In the genomic region with DNA sequence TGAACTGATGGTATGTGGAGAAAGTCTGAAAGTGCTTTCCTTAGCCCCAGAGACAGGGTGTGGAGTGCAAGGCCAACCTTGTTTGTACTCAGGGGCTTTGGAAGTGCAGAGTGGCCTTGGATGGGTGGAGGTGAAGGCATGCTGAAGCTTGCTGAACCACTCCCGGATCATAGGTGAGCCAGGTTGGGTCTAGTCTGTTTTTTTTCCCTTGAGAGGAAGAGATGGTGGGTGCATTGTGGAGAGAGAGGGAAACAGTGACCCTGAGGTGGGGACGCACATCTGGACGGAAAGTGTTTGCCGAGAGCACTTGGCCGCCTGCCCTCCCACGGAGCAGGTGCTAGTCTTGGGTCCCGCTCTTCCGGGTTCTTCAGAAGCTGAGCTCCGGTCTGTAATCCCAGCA, we compare ENCODE assay signal across 24 cellular contexts. TPM values are rescaled to one million over a fixed set of nuclear protein-coding genes. Genes with fewer than 3 reads are reported as not detected.
DNase-seq lines count a peak whose midpoint lies in the region; TF ChIP-seq lines count a peak whose summit lies in the region.
"Had no signal": no experiment of that assay in that cellular context is flagged by ENCODE, and none has a peak within 500 bp of the region (broad histone marks: within the 10 kb centered on the region; RNA-seq: fewer than 3 reads in every experiment).

No MANE protein-coding gene starts in this region.

- peaks cover 15% of the 10 kb centered on the region for H3K9me3 ChIP-seq in mammary epithelial cell (replicated peaks; ENCODE audit: insufficient read depth, low read length)
- peaks cover 0 to 11% of the 10 kb centered on the region in 2 donors for H3K9me3 ChIP-seq in breast epithelium
- peaks cover 5% of the 10 kb centered on the region for H3K9me3 ChIP-seq in colonic mucosa
- H3K9me3 ChIP-seq in spleen, result peaks cover 0 to 25% (median 21%) of the 10 kb centered on the region in 8 donors
- no peaks in the 10 kb centered on the region for H3K9me3 ChIP-seq in Karpas-422 (ENCODE audit: low read length)

- H2AFZ ChIP-seq in mammary epithelial cell (ENCODE audit: low read depth, low read length), result no peak overlapping the region
- no peak overlapping the region for H2AFZ ChIP-seq in Karpas-422 (ENCODE audit: low read length)

- no peak overlapping the region for H3K4me3 ChIP-seq in mammary epithelial cell (replicated peaks in 1 of 3; ENCODE audit: insufficient read depth in 1 of 3, low read depth in 2 of 3, low read length in 3 of 3)
- no peak overlapping the region for H3K4me3 ChIP-seq in breast epithelium
- H3K4me3 ChIP-seq in colonic mucosa, result no peak overlapping the region
- no peak overlapping the region for H3K4me3 ChIP-seq in spleen
- H3K4me3 ChIP-seq in Karpas-422 (ENCODE audit: low read length), result no peak overlapping the region
- H3K4me3 ChIP-seq: A549, smooth muscle cell, upper lobe of right lung had no signal

- H3K4me3 Mint-ChIP-seq in activated T-helper 1 cell treated with anti-CD3 and anti-CD28 coated beads, Interleukin-12 subunit alpha, Interleukin-12 subunit beta, Interleukin-2, Interleukin-4 antibody, amounts not matched to agents 30 ng/mL and 10 ng/mL and 1 ng/mL, durations not matched to agents 14 hours and 24 hours and 36 hours, result no peak overlapping the region
- H3K4me3 Mint-ChIP-seq: activated CD4-positive, alpha-beta T cell treated with anti-CD3 and anti-CD28 coated beads, Interleukin-2, amount 10 ng/mL, durations not matched to agents 24 days and 14 days; central memory CD8-positive, alpha-beta T cell; naive B cell had no signal

- in situ Hi-C loops in mammary epithelial cell (cut with MboI; ENCODE audit: low sequenced_read_pairs in 2 of 2), result no loop called here

- intact Hi-C loops in mammary epithelial cell (cut with micrococcal nuclease) (no loop called here), breast epithelium (cut with DNase I; ENCODE audit: low total_unique reads) (no loop called here), colonic mucosa (cut with DNase I) (no loop called here), spleen (cut with DNase I; ENCODE audit: low total_unique reads) (no loop called here)
- intact Hi-C loops in activated T-helper 1 cell treated with anti-CD3 and anti-CD28 coated beads, Interleukin-12 subunit alpha, Interleukin-12 subunit beta, Interleukin-2, Interleukin-4 antibody, amounts not matched to agents 30 ng/mL and 10 ng/mL and 1 ng/mL, durations not matched to agents 14 hours and 24 hours and 36 hours (cut with micrococcal nuclease), result no loop called here

- H3K27ac ChIP-seq in mammary epithelial cell (ENCODE audit: insufficient read depth, low read depth, low read length), result no peak overlapping the region
- H3K27ac ChIP-seq in breast epithelium, result no peak overlapping the region
- no peak overlapping the region for H3K27ac ChIP-seq in colonic mucosa
- H3K27ac ChIP-seq in spleen, result no peak overlapping the region
- H3K27ac ChIP-seq in Karpas-422 (ENCODE audit: low read length), result no peak overlapping the region
- H3K27ac ChIP-seq: A549, epithelial cell of prostate, upper lobe of right lung had no signal

- no peak for DNase-seq in mammary epithelial cell
- DNase-seq in breast epithelium (ENCODE audit: low spot score in 2 of 2), result no peak
- peak; percentile 24 for DNase-seq in NCI-H510A (lab: John Stamatoyannopoulos, UW)
- peak; percentile 24 for DNase-seq in colonic mucosa
- peak; percentile 33 for DNase-seq in spleen
- no peak for DNase-seq in NOMO-1 treated with dmso at 0.1 percent for 144 hours (lab: John Stamatoyannopoulos, UW; ENCODE audit: unreplicated experiment)
- no peak for DNase-seq in activated T-helper 1 cell treated with anti-CD3 and anti-CD28 coated beads, Interleukin-12 subunit alpha, Interleukin-12 subunit beta, Interleukin-2, Interleukin-4 antibody, amounts not matched to agents 30 ng/mL and 10 ng/mL and 1 ng/mL, durations not matched to agents 14 hours and 24 hours and 36 hours (ENCODE audit: low spot score)
- DNase-seq in Karpas-422, result no peak
- DNase-seq: activated CD4-positive, alpha-beta T cell treated with anti-CD3 and anti-CD28 coated beads, Interleukin-2, amount 10 ng/mL, durations not matched to agents 24 days and 14 days; activated naive CD4-positive, alpha-beta T cell treated with Interleukin-2 at 50 U/mL for 16 hours; activated T-cell treated with anti-CD3 and anti-CD28 coated beads, Interleukin-2, amount 50 U/mL, for 48 hours; foreskin fibroblast; H7; MV-4-11; naive B cell; NCI-H187; NCI-H2227 treated with DMSO at 0.1 percent for 48 hours; NK-92 treated with Interleukin-12 subunit alpha and Interleukin-12 subunit beta, amount 100 ng/mL, for 24 hours; occipital lobe; upper lobe of right lung had no signal

- dilution Hi-C loops in mammary epithelial cell (cut with HindIII; ENCODE audit: low sequenced_read_pairs), result no loop called here

- H4K20me1 ChIP-seq in mammary epithelial cell (ENCODE audit: insufficient read depth, low read length) (no peaks in the 10 kb centered on the region), Karpas-422 (ENCODE audit: insufficient read depth, low read depth, low read length) (peaks cover 6% of the 10 kb centered on the region; the same call in 1 of the 2 replicates)

- H3K27ac Mint-ChIP-seq in activated T-helper 1 cell treated with anti-CD3 and anti-CD28 coated beads, Interleukin-12 subunit alpha, Interleukin-12 subunit beta, Interleukin-2, Interleukin-4 antibody, amounts not matched to agents 30 ng/mL and 10 ng/mL and 1 ng/mL, durations not matched to agents 14 hours and 24 hours and 36 hours, result no peak overlapping the region
- H3K27ac Mint-ChIP-seq: activated CD4-positive, alpha-beta T cell treated with anti-CD3 and anti-CD28 coated beads, Interleukin-2, amount 10 ng/mL, durations not matched to agents 24 days and 14 days had no signal

- no TSS peak for BruUV-seq in mammary epithelial cell (replicated peaks; lab: Mats Ljungman, UMichigan)

- H3K79me2 ChIP-seq in mammary epithelial cell (ENCODE audit: insufficient read depth, low read length), result no peaks in the 10 kb centered on the region
- no peaks in the 10 kb centered on the region for H3K79me2 ChIP-seq in Karpas-422 (ENCODE audit: low read length)

- no peak for TF ChIP-seq CTCF in mammary epithelial cell (conservative IDR thresholded peaks at IDR 0.05 in 1 of 2, IDR thresholded peaks at IDR 0.05 in 1 of 2; ENCODE audit: extremely low read depth in 1 of 2, insufficient read depth in 1 of 2, low read depth in 1 of 2, low read length in 2 of 2)
- no peak for TF ChIP-seq CTCF in breast epithelium (IDR thresholded peaks at IDR 0.05)
- no peak for TF ChIP-seq CTCF in colonic mucosa (IDR thresholded peaks at IDR 0.05)
- TF ChIP-seq CTCF in spleen (IDR thresholded peaks at IDR 0.05 in 8 of 11, conservative IDR thresholded peaks at IDR 0.05 in 3 of 11), result no peak

- H3K9me2 ChIP-seq in Karpas-422 (replicated peaks; ENCODE audit: insufficient read depth, low read length), result no peaks in the 10 kb centered on the region

- CTCF ChIA-PET in mammary epithelial cell (lab: Charles Lee; ENCODE audit: low non-redundant PET), result no interaction called here

- peaks cover 27% of the 10 kb centered on the region for H3K9me3 Mint-ChIP-seq in activated T-helper 1 cell treated with anti-CD3 and anti-CD28 coated beads, Interleukin-12 subunit alpha, Interleukin-12 subunit beta, Interleukin-2, Interleukin-4 antibody, amounts not matched to agents 30 ng/mL and 10 ng/mL and 1 ng/mL, durations not matched to agents 14 hours and 24 hours and 36 hours

- H3K4me2 ChIP-seq in mammary epithelial cell (ENCODE audit: insufficient read depth, low read depth, low read length) (peak overlapping the region; percentile 58), Karpas-422 (ENCODE audit: low read depth, low read length, poor library complexity, severe bottlenecking) (no peak overlapping the region)
- H3K4me2 ChIP-seq: A549, smooth muscle cell had no signal

- H3K36me3 ChIP-seq in mammary epithelial cell (ENCODE audit: insufficient read depth, low read length), result no peaks in the 10 kb centered on the region
- no peaks in the 10 kb centered on the region for H3K36me3 ChIP-seq in breast epithelium
- H3K36me3 ChIP-seq in colonic mucosa, result no peaks in the 10 kb centered on the region
- peaks cover 0 to 44% (median 0%) of the 10 kb centered on the region in 6 donors for H3K36me3 ChIP-seq in spleen
- H3K36me3 ChIP-seq in Karpas-422 (ENCODE audit: insufficient read depth, low read length), result no peaks in the 10 kb centered on the region
- H3K36me3 ChIP-seq: upper lobe of right lung had no signal

- 90% methylated on average over 6 of the region's 9 CpGs for WGBS in mammary epithelial cell (ENCODE audit: low coverage, missing lambda C conversion rate)
- 90 to 96% (median 93%) methylated on average over 9 of the region's 9 CpGs for WGBS in spleen, 5 donors

- peaks cover 14% of the 10 kb centered on the region for H3K4me1 ChIP-seq in mammary epithelial cell (ENCODE audit: insufficient read depth, low read length)
- H3K4me1 ChIP-seq in breast epithelium, result peaks cover 0 to 9% of the 10 kb centered on the region in 2 donors
- no peaks in the 10 kb centered on the region for H3K4me1 ChIP-seq in colonic mucosa
- no peaks in the 10 kb centered on the region for H3K4me1 ChIP-seq in spleen
- peaks cover 8% of the 10 kb centered on the region for H3K4me1 ChIP-seq in Karpas-422 (ENCODE audit: low read length)
- H3K4me1 ChIP-seq: A549, upper lobe of right lung had no signal

- no peaks in the 10 kb centered on the region for H3K4me1 Mint-ChIP-seq in activated T-helper 1 cell treated with anti-CD3 and anti-CD28 coated beads, Interleukin-12 subunit alpha, Interleukin-12 subunit beta, Interleukin-2, Interleukin-4 antibody, amounts not matched to agents 30 ng/mL and 10 ng/mL and 1 ng/mL, durations not matched to agents 14 hours and 24 hours and 36 hours (ENCODE audit: low read depth)
- H3K4me1 Mint-ChIP-seq: activated CD4-positive, alpha-beta T cell treated with anti-CD3 and anti-CD28 coated beads, Interleukin-2, amount 10 ng/mL, durations not matched to agents 24 days and 14 days; central memory CD8-positive, alpha-beta T cell had no signal

- H3K36me3 Mint-ChIP-seq in activated T-helper 1 cell treated with anti-CD3 and anti-CD28 coated beads, Interleukin-12 subunit alpha, Interleukin-12 subunit beta, Interleukin-2, Interleukin-4 antibody, amounts not matched to agents 30 ng/mL and 10 ng/mL and 1 ng/mL, durations not matched to agents 14 hours and 24 hours and 36 hours (ENCODE audit: low read depth), result peaks cover 11% of the 10 kb centered on the region

- H3K27me3 ChIP-seq in mammary epithelial cell (ENCODE audit: insufficient read depth, low read length) (no peaks in the 10 kb centered on the region), breast epithelium (no peaks in the 10 kb centered on the region), colonic mucosa (no peaks in the 10 kb centered on the region), spleen (replicated peaks in 1 of 7) (no peaks in the 10 kb centered on the region), Karpas-422 (ENCODE audit: low read length) (no peaks in the 10 kb centered on the region)
- H3K27me3 ChIP-seq: upper lobe of right lung had no signal

- H3K9ac ChIP-seq in mammary epithelial cell (ENCODE audit: insufficient read depth, low read length), result no peak overlapping the region
- no peak overlapping the region for H3K9ac ChIP-seq in colonic mucosa (ENCODE audit: low read depth in 2 of 2, low read length in 2 of 2)
- H3K9ac ChIP-seq in Karpas-422 (ENCODE audit: low read length), result no peak overlapping the region

- TF ChIP-seq POLR2A in breast epithelium (IDR thresholded peaks at IDR 0.05) (no peak), spleen (IDR thresholded peaks at IDR 0.05) (no peak)

- H3K27me3 Mint-ChIP-seq in activated T-helper 1 cell treated with anti-CD3 and anti-CD28 coated beads, Interleukin-12 subunit alpha, Interleukin-12 subunit beta, Interleukin-2, Interleukin-4 antibody, amounts not matched to agents 30 ng/mL and 10 ng/mL and 1 ng/mL, durations not matched to agents 14 hours and 24 hours and 36 hours (ENCODE audit: insufficient read depth), result no peaks in the 10 kb centered on the region
- H3K27me3 Mint-ChIP-seq: activated CD4-positive, alpha-beta T cell treated with anti-CD3 and anti-CD28 coated beads, Interleukin-2, amount 10 ng/mL, durations not matched to agents 24 days and 14 days; central memory CD8-positive, alpha-beta T cell; naive B cell had no signal

RNA-seq across cellular contexts. Expression of gene ABAT, which starts 12.5 kb away (rescaled TPM):
- total RNA-seq in mammary epithelial cell, result 10 to 100 TPM; 13.6 to 20.5 TPM
- 7.4 TPM for polyA plus RNA-seq in mammary epithelial cell
- polyA minus RNA-seq in mammary epithelial cell, result 8.6 TPM
- total RNA-seq in breast epithelium, result 10 to 100 TPM in 1 of 3 donors, 1 to 10 TPM in 2; 7.5 to 12.6 (median 9.8) TPM
- 10 to 100 TPM; 12.9 to 25.6 TPM for total RNA-seq in colonic mucosa
- 10 to 100 TPM in 2 of 7 donors, 1 to 10 TPM in 5; 6.2 to 13.5 (median 9.0) TPM for total RNA-seq in spleen
- polyA plus RNA-seq in spleen, result 1 to 10 TPM; 3.9 to 6.2 (median 5.1) TPM
- total RNA-seq in activated T-helper 1 cell treated with anti-CD3 and anti-CD28 coated beads, Interleukin-12 subunit alpha, Interleukin-12 subunit beta, Interleukin-2, Interleukin-4 antibody, amounts not matched to agents 30 ng/mL and 10 ng/mL and 1 ng/mL, durations not matched to agents 14 hours and 24 hours and 36 hours, result 7.3 and 7.7 TPM in 2 replicates
- 8.2 TPM in 2 replicates for total RNA-seq in Karpas-422 (2014; rRNA removed; shearing (Covaris generic); ENCODE audit: low replicate concordance)

Comparison
In these comparisons a context has a peak if more than half of its experiments do, and no peak if none do; other contexts are left out.
1. DNase-seq: peak in NCI-H510A (single experiment), colonic mucosa (single experiment) and spleen (single experiment); none in mammary epithelial cell (single experiment), breast epithelium (0 of 2), NOMO-1 treated with dmso at 0.1 percent for 144 hours (single experiment), activated T-helper 1 cell treated with anti-CD3 and anti-CD28 coated beads, Interleukin-12 subunit alpha, Interleukin-12 subunit beta, Interleukin-2, Interleukin-4 antibody, amounts not matched to agents 30 ng/mL and 10 ng/mL and 1 ng/mL, durations not matched to agents 14 hours and 24 hours and 36 hours (single experiment) and Karpas-422 (single experiment).